In the genomic region with DNA sequence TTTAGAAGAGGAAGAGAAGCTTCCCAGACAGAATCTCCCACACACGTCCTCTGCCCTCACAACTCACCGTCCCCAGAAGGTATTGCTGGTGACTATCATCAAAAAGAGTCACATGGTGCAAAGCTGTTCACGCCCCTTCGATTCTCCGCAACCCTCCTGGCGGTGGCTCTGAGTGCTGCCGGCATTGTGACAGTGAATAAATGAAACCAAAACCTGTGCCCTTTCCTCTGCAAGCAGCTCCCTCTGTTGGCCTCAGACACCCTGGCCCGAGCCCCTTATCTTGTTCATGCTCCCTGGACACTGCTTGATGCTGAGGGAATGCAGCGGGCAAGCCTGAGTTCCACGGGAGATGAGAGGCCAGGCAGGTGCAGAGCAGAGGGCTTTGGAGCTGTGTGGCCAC, we compare ENCODE assay signal across 10 cellular contexts.
DNase-seq lines count a peak whose midpoint lies in the region; ATAC-seq and TF ChIP-seq lines count a peak whose summit lies in the region.
"Had no signal": no experiment of that assay in that cellular context is flagged by ENCODE, and none has a peak within 500 bp of the region (broad histone marks: within the 10 kb centered on the region; RNA-seq: fewer than 3 reads in every experiment).

No MANE protein-coding gene starts in this region.

- peaks cover 8% of the 10 kb centered on the region for H3K4me1 Mint-ChIP-seq in activated naive CD8-positive, alpha-beta T cell treated with anti-CD3 and anti-CD28 coated beads for 36 hours

- H3K9me3 Mint-ChIP-seq in activated naive CD8-positive, alpha-beta T cell treated with anti-CD3 and anti-CD28 coated beads for 36 hours, result no peaks in the 10 kb centered on the region

- H3K36me3 Mint-ChIP-seq in activated naive CD8-positive, alpha-beta T cell treated with anti-CD3 and anti-CD28 coated beads for 36 hours, result no peaks in the 10 kb centered on the region

- no peaks in the 10 kb centered on the region for H3K27me3 ChIP-seq in WERI-Rb-1 (ENCODE audit: insufficient read depth, low read depth, severe bottlenecking)

- H3K4me3 ChIP-seq in GM12865 (ENCODE audit: low read depth, low read length) (no peak overlapping the region), WERI-Rb-1 (ENCODE audit: low read depth, low read length) (no peak overlapping the region)
- H3K4me3 ChIP-seq: lung had no signal

- H3K27ac ChIP-seq in WERI-Rb-1, result no peak overlapping the region

- no peaks in the 10 kb centered on the region for H3K36me3 ChIP-seq in WERI-Rb-1

- no peaks in the 10 kb centered on the region for H3K9me3 ChIP-seq in WERI-Rb-1 (ENCODE audit: severe bottlenecking)

- no peak for ATAC-seq in HG02884 (IDR thresholded peaks at IDR 0.05; ENCODE audit: unreplicated experiment)
- ATAC-seq in HG03280 (IDR thresholded peaks at IDR 0.05; ENCODE audit: unreplicated experiment), result no peak
- no peak for ATAC-seq in HG02970 (IDR thresholded peaks at IDR 0.05; ENCODE audit: low FRiP score, unreplicated experiment)

- no peak overlapping the region for H3K4me3 Mint-ChIP-seq in activated naive CD8-positive, alpha-beta T cell treated with anti-CD3 and anti-CD28 coated beads for 36 hours

- TF ChIP-seq CTCF in GM12865 (IDR thresholded peaks at IDR 0.05; ENCODE audit: insufficient read depth, low read depth, low read length, missing control alignments) (peak; percentile 4), WERI-Rb-1 (IDR thresholded peaks at IDR 0.05; ENCODE audit: low read depth, low read length) (peak; percentile 86)

- H3K27me3 Mint-ChIP-seq in activated naive CD8-positive, alpha-beta T cell treated with anti-CD3 and anti-CD28 coated beads for 36 hours, result no peaks in the 10 kb centered on the region

- peak; percentile 29 for DNase-seq in GM12865 (ENCODE audit: low read depth)
- DNase-seq in WERI-Rb-1, result peak; percentile 86
- peak; percentile 54 for DNase-seq in activated naive CD8-positive, alpha-beta T cell treated with anti-CD3 and anti-CD28 coated beads for 36 hours
- DNase-seq in stimulated activated CD4-positive, alpha-beta T cell treated with anti-CD3 and anti-CD28 coated beads, Interleukin-12 subunit alpha, Interleukin-12 subunit beta, amount 100 ng/mL, for 4 hours, result peak; percentile 5
- no peak for DNase-seq in effector CD4-positive, alpha-beta T cell
- DNase-seq: NCI-H2107 had no signal

- H3K27ac Mint-ChIP-seq in activated naive CD8-positive, alpha-beta T cell treated with anti-CD3 and anti-CD28 coated beads for 36 hours, result no peak overlapping the region
